Comparison of ENCODE assay signal across 1 cellular context in the genomic region with DNA sequence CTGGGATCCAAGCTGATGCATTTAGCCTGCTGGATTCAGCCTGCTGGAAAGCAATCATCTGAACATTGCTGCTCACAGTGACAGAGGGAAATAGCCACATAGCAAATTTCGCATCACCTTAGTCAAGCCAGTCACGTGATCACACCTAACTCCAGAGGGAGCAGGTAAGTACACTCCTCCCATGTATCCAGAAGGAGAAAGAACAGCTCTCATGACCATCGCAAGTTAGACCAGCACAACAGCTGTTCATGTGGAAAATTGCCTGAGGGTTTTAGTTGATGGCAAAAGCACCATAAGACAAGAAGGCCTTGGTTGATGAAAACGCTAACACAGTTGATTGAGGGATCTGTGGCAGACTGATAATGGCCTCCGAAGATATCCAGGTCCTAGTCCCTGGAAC.
TF ChIP-seq lines count a peak whose summit lies in the region.

No MANE protein-coding gene starts in this region.

TF ChIP-seq in IMR-90, 13 proteins besides CTCF, POLR2A, EP300 and RAD21:
- TF ChIP-seq RFX5 (IDR thresholded peaks at IDR 0.05; ENCODE audit: low read depth, low read length) (no peak), MAFK (IDR thresholded peaks at IDR 0.05; ENCODE audit: low read depth, low read length) (no peak), CEBPB (IDR thresholded peaks at IDR 0.05; ENCODE audit: low read depth, low read length) (no peak), MAZ (IDR thresholded peaks at IDR 0.05; ENCODE audit: borderline replicate concordance, low read depth, low read length) (no peak), RCOR1 (IDR thresholded peaks at IDR 0.05; ENCODE audit: insufficient replicate concordance, low read length) (no peak), CHD1 (IDR thresholded peaks at IDR 0.05; ENCODE audit: low read depth, low read length) (no peak), SMC3 (IDR thresholded peaks at IDR 0.05; ENCODE audit: low read depth, low read length) (no peak), FOS (IDR thresholded peaks at IDR 0.05; ENCODE audit: low read depth, low read length) (no peak), NFE2L2 (IDR thresholded peaks at IDR 0.05; ENCODE audit: low read depth, low read length) (no peak), BHLHE40 (IDR thresholded peaks at IDR 0.05; ENCODE audit: low read depth, low read length) (no peak), MXI1 (IDR thresholded peaks at IDR 0.05; ENCODE audit: borderline replicate concordance, low read depth, low read length) (no peak)
- TF ChIP-seq, protein P1, sequence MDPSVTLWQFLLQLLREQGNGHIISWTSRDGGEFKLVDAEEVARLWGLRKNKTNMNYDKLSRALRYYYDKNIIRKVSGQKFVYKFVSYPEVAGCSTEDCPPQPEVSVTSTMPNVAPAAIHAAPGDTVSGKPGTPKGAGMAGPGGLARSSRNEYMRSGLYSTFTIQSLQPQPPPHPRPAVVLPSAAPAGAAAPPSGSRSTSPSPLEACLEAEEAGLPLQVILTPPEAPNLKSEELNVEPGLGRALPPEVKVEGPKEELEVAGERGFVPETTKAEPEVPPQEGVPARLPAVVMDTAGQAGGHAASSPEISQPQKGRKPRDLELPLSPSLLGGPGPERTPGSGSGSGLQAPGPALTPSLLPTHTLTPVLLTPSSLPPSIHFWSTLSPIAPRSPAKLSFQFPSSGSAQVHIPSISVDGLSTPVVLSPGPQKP (IDR thresholded peaks at IDR 0.05; ENCODE audit: borderline replicate concordance, low read depth, low read length), result no peak
- TF ChIP-seq, protein P2, sequence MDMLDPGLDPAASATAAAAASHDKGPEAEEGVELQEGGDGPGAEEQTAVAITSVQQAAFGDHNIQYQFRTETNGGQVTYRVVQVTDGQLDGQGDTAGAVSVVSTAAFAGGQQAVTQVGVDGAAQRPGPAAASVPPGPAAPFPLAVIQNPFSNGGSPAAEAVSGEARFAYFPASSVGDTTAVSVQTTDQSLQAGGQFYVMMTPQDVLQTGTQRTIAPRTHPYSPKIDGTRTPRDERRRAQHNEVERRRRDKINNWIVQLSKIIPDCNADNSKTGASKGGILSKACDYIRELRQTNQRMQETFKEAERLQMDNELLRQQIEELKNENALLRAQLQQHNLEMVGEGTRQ (IDR thresholded peaks at IDR 0.05; ENCODE audit: low read depth, low read length), result no peak
